24 cellular contexts compared by ENCODE assay signal in genomic region chr19:30091856-30092255, GRCh38.
"Had no signal": no experiment of that assay in that cellular context is flagged by ENCODE, and none has a peak within 500 bp of the region (broad histone marks: within the 10 kb centered on the region; RNA-seq: fewer than 3 reads in every experiment).

No MANE protein-coding gene starts in this region.

- H3K4me1 Mint-ChIP-seq: IgD-negative memory B cell had no signal

- ATAC-seq: HepG2, SK-N-SH treated with all-trans-retinoic acid at 6 μM for 48 hours had no signal

- H3K27ac ChIP-seq: KMS-11, SJCRH30 had no signal

- H3K4me3 Mint-ChIP-seq: IgD-negative memory B cell had no signal

- DNase-seq: Kasumi-1, MV-4-11, NCI-H1048, NCI-H1105, NCI-H1417, NCI-H1436 treated with DMSO at 0.1 percent for 48 hours, NCI-H1694 treated with DMSO at 0.1 percent for 48 hours, NCI-H1930, NCI-H2081, NCI-H2171, NCI-H226, NCI-H446, NCI-H510A, NCI-H524 treated with DMSO at 0.1 percent for 48 hours, NCI-H69, NCI-H774, RPMI8226, SHP77, SJCRH30 had no signal

- H3K4me2 ChIP-seq: KMS-11 had no signal

- H3K4me3 ChIP-seq: K562, SJCRH30 had no signal

- H3K4me1 ChIP-seq: SJCRH30 had no signal

- H3K9me3 ChIP-seq: SJCRH30 had no signal

- H3K27ac Mint-ChIP-seq: IgD-negative memory B cell had no signal

- H3K36me3 ChIP-seq: SJCRH30 had no signal

- H3K9me3 Mint-ChIP-seq: IgD-negative memory B cell had no signal

- H3K9ac ChIP-seq: KMS-11 had no signal

- H3K27me3 ChIP-seq: SJCRH30 had no signal
